Comparison of ENCODE assay signal across 1 cellular context in genomic region chr9:120792898-120793765, GRCh38.
TF ChIP-seq lines count a peak whose summit lies in the region.

Gene FBXW2 (minus strand): TSS chr9:120793416. CDS start chr9:120788258, 5,158 bp downstream.

TF ChIP-seq in K562, 482 proteins besides CTCF, POLR2A, EP300 and RAD21 (continued from another document and continues in another):
- TF ChIP-seq U2AF2 (optimal IDR thresholded peaks at IDR 0.05; ENCODE audit: low read depth, low read length): no peak
- peak; percentile 65; the same call in 1 of the 2 replicates for TF ChIP-seq ZNF324 (CRISPR knock-in tag; IDR thresholded peaks at IDR 0.05)
- TF ChIP-seq CXXC5 (CRISPR knock-in tag; IDR thresholded peaks at IDR 0.05): peak; percentile 94
- TF ChIP-seq ZNF436 (CRISPR knock-in tag; IDR thresholded peaks at IDR 0.05): 0 out of 2 replicates have a peak, but pooled peaks have one; percentile 5
- TF ChIP-seq RNF2 (IDR thresholded peaks at IDR 0.05): peak; percentile 82
- TF ChIP-seq ZNF668 (CRISPR knock-in tag; IDR thresholded peaks at IDR 0.05): no peak
- no peak; the same call in 1 of the 2 replicates for TF ChIP-seq E2F5 (CRISPR knock-in tag; IDR thresholded peaks at IDR 0.05)
- peak; percentile 88 for TF ChIP-seq ATF7 (IDR thresholded peaks at IDR 0.05)
- TF ChIP-seq SRSF7 (optimal IDR thresholded peaks at IDR 0.05; ENCODE audit: low read depth, low read length): no peak
- TF ChIP-seq CHD7 (IDR thresholded peaks at IDR 0.05; ENCODE audit: low read depth, low read length): no peak
- TF ChIP-seq HNRNPL (IDR thresholded peaks at IDR 0.05; ENCODE audit: low read depth, low read length): no peak
- no peak for TF ChIP-seq RBM39 (optimal IDR thresholded peaks at IDR 0.05; ENCODE audit: low read depth, low read length)
- peak; percentile 11; the same call in 1 of the 2 replicates for TF ChIP-seq ZBTB33 (CRISPR knock-in tag; IDR thresholded peaks at IDR 0.05)
- TF ChIP-seq MCM3 (IDR thresholded peaks at IDR 0.05): no peak
- no peak for TF ChIP-seq ZNF77 (CRISPR knock-in tag; IDR thresholded peaks at IDR 0.05)
- peak; percentile 86; the same call in 1 of the 2 replicates for TF ChIP-seq CREB3L1 (IDR thresholded peaks at IDR 0.05; ENCODE audit: borderline replicate concordance, low read depth)
- no peak for TF ChIP-seq DLX4 (CRISPR knock-in tag; IDR thresholded peaks at IDR 0.05)
- no peak for TF ChIP-seq ZBTB5 (IDR thresholded peaks at IDR 0.05)
- TF ChIP-seq EGR1 (conservative IDR thresholded peaks at IDR 0.05): peak; percentile 91
- peak; percentile 40 for TF ChIP-seq CHAMP1 (IDR thresholded peaks at IDR 0.05)
- peak; percentile 91; the same call in 1 of the 2 replicates for TF ChIP-seq LARP7 (IDR thresholded peaks at IDR 0.05)
- TF ChIP-seq SAP30 (IDR thresholded peaks at IDR 0.05; ENCODE audit: borderline replicate concordance, insufficient read depth, low read depth, low read length, poor library complexity, severe bottlenecking): peak; percentile 88
- 0 out of 2 replicates have a peak, but pooled peaks have one; percentile 8 for TF ChIP-seq ZNF311 (CRISPR knock-in tag; IDR thresholded peaks at IDR 0.05)
- TF ChIP-seq TFAP4 (CRISPR knock-in tag; IDR thresholded peaks at IDR 0.05; ENCODE audit: borderline replicate concordance): peak; percentile 91
- TF ChIP-seq ELF4 (CRISPR knock-in tag; IDR thresholded peaks at IDR 0.05): peak; percentile 93
- TF ChIP-seq ZNF398 (CRISPR knock-in tag; IDR thresholded peaks at IDR 0.05): no peak
- no peak for TF ChIP-seq NUFIP1 (IDR thresholded peaks at IDR 0.05; ENCODE audit: partially characterized antibody)
- peak; percentile 97 for TF ChIP-seq ELF2 (CRISPR knock-in tag; IDR thresholded peaks at IDR 0.05)
- no peak for TF ChIP-seq MTA2 (IDR thresholded peaks at IDR 0.05; ENCODE audit: low read depth)
- no peak for TF ChIP-seq ZNF408 (CRISPR knock-in tag; IDR thresholded peaks at IDR 0.05; ENCODE audit: low read depth)
- no peak for TF ChIP-seq ZNF583 (CRISPR knock-in tag; IDR thresholded peaks at IDR 0.05)
- TF ChIP-seq RUNX1 (IDR thresholded peaks at IDR 0.05; ENCODE audit: low read depth): no peak
- TF ChIP-seq C11orf30 (IDR thresholded peaks at IDR 0.05; ENCODE audit: low read depth): peak; percentile 98
- peak; percentile 78 for TF ChIP-seq NBN (IDR thresholded peaks at IDR 0.05; ENCODE audit: low read depth)
- TF ChIP-seq NCOR1 (IDR thresholded peaks at IDR 0.05): peak; percentile 52; the same call in 1 of the 2 replicates
- peak; percentile 68; the same call in 1 of the 2 replicates for TF ChIP-seq XRCC5 (IDR thresholded peaks at IDR 0.05; ENCODE audit: low read depth, low read length)
